In genomic region chr22:17962168-17962567, GRCh38 we compare ENCODE assay signal across 15 cellular contexts.
"Had no signal": no experiment of that assay in that cellular context is flagged by ENCODE, and none has a peak within 500 bp of the region (broad histone marks: within the 10 kb centered on the region; RNA-seq: fewer than 3 reads in every experiment).

No MANE protein-coding gene starts in this region.

- DNase-seq: activated CD4-positive, alpha-beta T cell treated with anti-CD3 and anti-CD28 coated beads for 48 hours; activated CD8-positive, alpha-beta memory T cell treated with anti-CD3 and anti-CD28 coated beads, Interleukin-2, amount 50 U/mL, for 4 hours; activated CD8-positive, alpha-beta T cell treated with anti-CD3 and anti-CD28 coated beads, Interleukin-2, amount 10 ng/mL, durations not matched to agents 7 days and 5 days; activated naive CD8-positive, alpha-beta T cell treated with anti-CD3 and anti-CD28 coated beads, Interleukin-2, amount 10 ng/mL, durations not matched to agents 7 days and 5 days; activated T-cell treated with anti-CD3 and anti-CD28 coated beads, Interleukin-2, amount 50 U/mL, for 48 hours; effector CD8-positive, alpha-beta T cell; gastrocnemius medialis; islet precursor cell; mammary epithelial cell; mucosa of descending colon; sigmoid colon; T-helper 17 cell; tibial artery; WERI-Rb-1 had no signal

- H3K27me3 Mint-ChIP-seq: activated naive CD8-positive, alpha-beta T cell treated with anti-CD3 and anti-CD28 coated beads, Interleukin-2, amount 10 ng/mL, durations not matched to agents 7 days and 5 days; brain; T-helper 17 cell had no signal

- H3K9me3 Mint-ChIP-seq: activated naive CD8-positive, alpha-beta T cell treated with anti-CD3 and anti-CD28 coated beads, Interleukin-2, amount 10 ng/mL, durations not matched to agents 7 days and 5 days; brain had no signal

- H3K4me3 Mint-ChIP-seq: activated CD8-positive, alpha-beta T cell treated with anti-CD3 and anti-CD28 coated beads, Interleukin-2, amount 10 ng/mL, durations not matched to agents 7 days and 5 days; activated naive CD8-positive, alpha-beta T cell treated with anti-CD3 and anti-CD28 coated beads, Interleukin-2, amount 10 ng/mL, durations not matched to agents 7 days and 5 days; brain; T-helper 17 cell had no signal

- H3K27ac Mint-ChIP-seq: activated CD8-positive, alpha-beta T cell treated with anti-CD3 and anti-CD28 coated beads, Interleukin-2, amount 10 ng/mL, durations not matched to agents 7 days and 5 days; activated naive CD8-positive, alpha-beta T cell treated with anti-CD3 and anti-CD28 coated beads, Interleukin-2, amount 10 ng/mL, durations not matched to agents 7 days and 5 days; T-helper 17 cell had no signal

- ATAC-seq: activated CD8-positive, alpha-beta T cell treated with anti-CD3 and anti-CD28 coated beads, Interleukin-2, amount 10 ng/mL, durations not matched to agents 7 days and 5 days; gastrocnemius medialis; mucosa of descending colon; T-helper 17 cell had no signal
